34 cellular contexts compared by ENCODE assay signal in genomic region chr9:38706493-38706892, GRCh38. TPM values are rescaled to one million over a fixed set of nuclear protein-coding genes. Genes with fewer than 3 reads are reported as not detected.
"Had no signal": no experiment of that assay in that cellular context is flagged by ENCODE, and none has a peak within 500 bp of the region (broad histone marks: within the 10 kb centered on the region; RNA-seq: fewer than 3 reads in every experiment).

No MANE protein-coding gene starts in this region.

- H3K4me3 ChIP-seq: esophagus muscularis mucosa, gastrocnemius medialis had no signal

- H3K36me3 ChIP-seq: brain microvascular endothelial cell, esophagus muscularis mucosa, gastrocnemius medialis, WERI-Rb-1 had no signal

- H3K27me3 ChIP-seq: brain microvascular endothelial cell, esophagus muscularis mucosa, gastrocnemius medialis had no signal

- H3K9me3 ChIP-seq: esophagus muscularis mucosa, gastrocnemius medialis had no signal

- ATAC-seq: activated CD4-positive, CD25-positive, alpha-beta regulatory T cell treated with anti-CD3 and anti-CD28 coated beads, Interleukin-2, amount 50 U/mL, for 24 hours; activated CD8-positive, alpha-beta T cell treated with anti-CD3 and anti-CD28 coated beads for 36 hours; activated T-cell treated with anti-CD3 and anti-CD28 coated beads, Interleukin-2, amount 50 U/mL, for 4 hours; activated T-helper 17 cell treated with anti-CD3 and anti-CD28 coated beads, Interleukin-2, amount 50 U/mL, for 72 hours; effector memory CD8-positive, alpha-beta T cell; foreskin keratinocyte; gastrocnemius medialis; T-helper 17 cell had no signal

- H3K27ac ChIP-seq: brain microvascular endothelial cell, esophagus muscularis mucosa, foreskin keratinocyte, gastrocnemius medialis, WERI-Rb-1 had no signal

- DNase-seq: activated B cell treated with CpG ODN at 0.5 μM for 24 hours; activated CD4-positive, alpha-beta T cell treated with anti-CD3 and anti-CD28 coated beads for 48 hours; activated CD4-positive, alpha-beta T cell treated with anti-CD3 and anti-CD28 coated beads, Interleukin-2, amount 50 U/mL, for 1 hour; activated CD4-positive, alpha-beta T cell treated with anti-CD3 and anti-CD28 coated beads, Interleukin-2, amount 50 U/mL, for 48 hours; activated CD8-positive, alpha-beta memory T cell treated with anti-CD3 and anti-CD28 coated beads for 24 hours; activated CD8-positive, alpha-beta T cell treated with anti-CD3 and anti-CD28 coated beads for 36 hours; activated effector memory CD4-positive, alpha-beta T cell treated with Interleukin-2 at 50 U/mL for 16 hours; activated gamma-delta T cell treated with Interleukin-2 at 50 U/mL for 16 hours; activated naive CD4-positive, alpha-beta T cell treated with anti-CD3 and anti-CD28 coated beads, Interleukin-2, amount 50 U/mL, for 16 hours; activated naive CD4-positive, alpha-beta T cell treated with Interleukin-2 at 50 U/mL for 16 hours; activated T-cell treated with anti-CD3 and anti-CD28 coated beads, Interleukin-2, amount 50 U/mL, for 4 hours; amniotic stem cell; anterior cingulate cortex; brain microvascular endothelial cell; caudate nucleus; cortex of kidney; dermis blood vessel endothelial cell; effector CD4-positive, alpha-beta T cell; effector memory CD8-positive, alpha-beta T cell; erythroblast; foreskin keratinocyte; gastrocnemius medialis; glutamatergic neuron; T-helper 1 cell; T-helper 17 cell; T1000; WERI-Rb-1 had no signal

- H3K4me1 ChIP-seq: esophagus muscularis mucosa, foreskin keratinocyte, gastrocnemius medialis had no signal

RNA-seq across cellular contexts. Expression of gene FAM240B, which starts 13.4 kb away (rescaled TPM):
- total RNA-seq: activated B cell treated with CpG ODN at 0.5 μM for 24 hours; activated CD8-positive, alpha-beta T cell treated with anti-CD3 and anti-CD28 coated beads for 36 hours; activated T-cell treated with anti-CD3 and anti-CD28 coated beads, Interleukin-2, amount 50 U/mL, for 4 hours; activated T-helper 17 cell treated with anti-CD3 and anti-CD28 coated beads, Interleukin-2, amount 50 U/mL, for 72 hours; astrocyte; bronchial epithelial cell; chondrocyte; dermis blood vessel endothelial cell; esophagus muscularis mucosa; foreskin keratinocyte; gastrocnemius medialis; T-helper 17 cell had no signal
- polyA plus RNA-seq: adipose tissue, foreskin keratinocyte had no signal
